In genomic region chr9:41106472-41107116, GRCh38 we compare ENCODE assay signal across 7 cellular contexts. TPM values are rescaled to one million over a fixed set of nuclear protein-coding genes. Genes with fewer than 3 reads are reported as not detected.
"Had no signal": no experiment of that assay in that cellular context is flagged by ENCODE, and none has a peak within 500 bp of the region (broad histone marks: within the 10 kb centered on the region; RNA-seq: fewer than 3 reads in every experiment).

No MANE protein-coding gene starts in this region.

RNA-seq across cellular contexts. Expression of gene FOXD4L6, which starts 21.9 kb away (rescaled TPM):
- total RNA-seq: HT-29, IMR-90, PC-9, Peyer's patch, Right ventricle myocardium superior, RPMI7951, SJSA1 had no signal
- polyA plus RNA-seq: IMR-90 had no signal
